Comparison of ENCODE assay signal across 14 cellular contexts in genomic region chr4:163395758-163396157, GRCh38. TPM values are rescaled to one million over a fixed set of nuclear protein-coding genes. Genes with fewer than 3 reads are reported as not detected.
DNase-seq lines count a peak whose midpoint lies in the region; ATAC-seq, FAIRE-seq and TF ChIP-seq lines count a peak whose summit lies in the region.
"Had no signal": no experiment of that assay in that cellular context is flagged by ENCODE, and none has a peak within 500 bp of the region (broad histone marks: within the 10 kb centered on the region; RNA-seq: fewer than 3 reads in every experiment).

No MANE protein-coding gene starts in this region.

- no peak for TF ChIP-seq CTCF in CD8-positive, alpha-beta T cell (IDR thresholded peaks at IDR 0.05)
- no peak for TF ChIP-seq CTCF in astrocyte (IDR thresholded peaks at IDR 0.05; ENCODE audit: insufficient read depth, low read depth, low read length)

- no peak overlapping the region for H3K27ac Mint-ChIP-seq in CD8-positive, alpha-beta T cell
- H3K27ac Mint-ChIP-seq in astrocyte (ENCODE audit: unreplicated experiment): peak overlapping the region; percentile 77
- H3K27ac Mint-ChIP-seq: immature natural killer cell had no signal

- CTCF ChIA-PET in CD8-positive, alpha-beta T cell (lab: Charles Lee): no interaction called here

- DNase-seq in CD8-positive, alpha-beta T cell: no peak
- peak; percentile 21 for DNase-seq in LHCN-M2 (ENCODE audit: low read depth)
- no peak for DNase-seq in astrocyte (ENCODE audit: low read depth)
- no peak for DNase-seq in stimulated activated naive CD8-positive, alpha-beta T cell treated with anti-CD3 and anti-CD28 coated beads, Interleukin-15, Interleukin-2, amounts not matched to agents 100 U/mL and 50 U/mL, for 24 hours
- no peak for DNase-seq in DMS 273 treated with DMSO at 0.1 percent for 48 hours (lab: John Stamatoyannopoulos, UW)
- DNase-seq: activated T-cell treated with anti-CD3 and anti-CD28 coated beads, Interleukin-2, amount 50 U/mL, for 48 hours; DMS153; esophagus squamous epithelium; immature natural killer cell; KG1 had no signal

- no peaks in the 10 kb centered on the region for H3K36me3 Mint-ChIP-seq in CD8-positive, alpha-beta T cell
- no peaks in the 10 kb centered on the region for H3K36me3 Mint-ChIP-seq in astrocyte (ENCODE audit: low read depth, unreplicated experiment)
- H3K36me3 Mint-ChIP-seq: immature natural killer cell had no signal

- no peak overlapping the region for H3K9ac ChIP-seq in astrocyte (ENCODE audit: low read length)

- intact Hi-C loops in CD8-positive, alpha-beta T cell (cut with DNase I, micrococcal nuclease): no loop called here

- H3K36me3 ChIP-seq in CD8-positive, alpha-beta T cell (ENCODE audit: insufficient read depth, low read length): no peaks in the 10 kb centered on the region
- H3K36me3 ChIP-seq in astrocyte (ENCODE audit: insufficient read depth, low read length) (no peaks in the 10 kb centered on the region), muscle layer of duodenum (ENCODE audit: control insufficient read depth in 1 of 2, insufficient read depth in 2 of 2, low read length in 2 of 2) (no peaks in the 10 kb centered on the region)
- H3K36me3 ChIP-seq: cardiac muscle cell, esophagus squamous epithelium had no signal

- no peak overlapping the region for H3K4me3 ChIP-seq in CD8-positive, alpha-beta T cell (ENCODE audit: low read depth, low read length)
- H3K4me3 ChIP-seq in astrocyte (ENCODE audit: insufficient read depth, low read depth, low read length) (no peak overlapping the region), muscle layer of duodenum (ENCODE audit: low read depth in 1 of 2, low read length in 2 of 2) (peak overlapping the region; percentile 1 to 5)
- H3K4me3 ChIP-seq: cardiac muscle cell had no signal

- no peak overlapping the region for H2AFZ ChIP-seq in astrocyte (ENCODE audit: low read depth, low read length)

- FAIRE-seq in astrocyte (lab: Jason Lieb, UNC): no peak
- FAIRE-seq: GM18507 had no signal

- no peaks in the 10 kb centered on the region for H3K9me3 Mint-ChIP-seq in CD8-positive, alpha-beta T cell
- H3K9me3 Mint-ChIP-seq in astrocyte (ENCODE audit: unreplicated experiment): peaks cover 4% of the 10 kb centered on the region

- no peak for ATAC-seq in CD8-positive, alpha-beta T cell
- no peak for ATAC-seq in HG02852 (IDR thresholded peaks at IDR 0.05; ENCODE audit: unreplicated experiment)
- ATAC-seq in stimulated activated naive CD8-positive, alpha-beta T cell treated with anti-CD3 and anti-CD28 coated beads, Interleukin-15, Interleukin-2, amounts not matched to agents 100 U/mL and 50 U/mL, for 24 hours: no peak

- no peaks in the 10 kb centered on the region for H3K4me1 ChIP-seq in CD8-positive, alpha-beta T cell (ENCODE audit: insufficient read depth, low read length)
- H3K4me1 ChIP-seq in astrocyte (ENCODE audit: insufficient read depth, low read length): no peaks in the 10 kb centered on the region
- no peaks in the 10 kb centered on the region for H3K4me1 ChIP-seq in muscle layer of duodenum (ENCODE audit: control insufficient read depth in 1 of 2, insufficient read depth in 2 of 2, low read length in 2 of 2)
- H3K4me1 ChIP-seq: esophagus squamous epithelium had no signal

- POLR2A ChIA-PET in CD8-positive, alpha-beta T cell (lab: Charles Lee): no interaction called here

- no peaks in the 10 kb centered on the region for H3K27me3 ChIP-seq in CD8-positive, alpha-beta T cell (ENCODE audit: insufficient read depth, low read length)
- H3K27me3 ChIP-seq in astrocyte (ENCODE audit: insufficient read depth, low read length): no peaks in the 10 kb centered on the region
- H3K27me3 ChIP-seq in muscle layer of duodenum (ENCODE audit: low read depth, low read length): no peaks in the 10 kb centered on the region
- H3K27me3 ChIP-seq: cardiac muscle cell, esophagus squamous epithelium had no signal

- no peaks in the 10 kb centered on the region for H3K79me2 ChIP-seq in astrocyte (ENCODE audit: insufficient read depth, low read length)

- H3K4me2 ChIP-seq in astrocyte (ENCODE audit: low read length): no peak overlapping the region

- H3K4me1 Mint-ChIP-seq in CD8-positive, alpha-beta T cell (ENCODE audit: low read depth): no peaks in the 10 kb centered on the region
- peaks cover 14% of the 10 kb centered on the region for H3K4me1 Mint-ChIP-seq in astrocyte (ENCODE audit: low read depth, unreplicated experiment)
- H3K4me1 Mint-ChIP-seq: immature natural killer cell had no signal

- no peaks in the 10 kb centered on the region for H4K20me1 ChIP-seq in astrocyte (ENCODE audit: insufficient read depth, low read length)

- H3K27ac ChIP-seq in CD8-positive, alpha-beta T cell (ENCODE audit: low read depth, low read length): no peak overlapping the region
- H3K27ac ChIP-seq in astrocyte (ENCODE audit: low read depth, low read length) (no peak overlapping the region), muscle layer of duodenum (ENCODE audit: low read length) (no peak overlapping the region)
- H3K27ac ChIP-seq: cardiac muscle cell, esophagus squamous epithelium had no signal

- H3K27me3 Mint-ChIP-seq in CD8-positive, alpha-beta T cell (ENCODE audit: low read depth): peaks cover 7% of the 10 kb centered on the region
- no peaks in the 10 kb centered on the region for H3K27me3 Mint-ChIP-seq in astrocyte (ENCODE audit: low read depth, unreplicated experiment)

- H3K4me3 Mint-ChIP-seq in CD8-positive, alpha-beta T cell: peak overlapping the region; percentile 2
- no peak overlapping the region for H3K4me3 Mint-ChIP-seq in astrocyte (ENCODE audit: unreplicated experiment)

- no peaks in the 10 kb centered on the region for H3K9me3 ChIP-seq in CD8-positive, alpha-beta T cell (ENCODE audit: low read length)
- H3K9me3 ChIP-seq in astrocyte (ENCODE audit: insufficient read depth, low read depth, low read length) (no peaks in the 10 kb centered on the region), muscle layer of duodenum (ENCODE audit: control insufficient read depth in 1 of 2, low read length in 2 of 2) (no peaks in the 10 kb centered on the region)
- H3K9me3 ChIP-seq: esophagus squamous epithelium had no signal

RNA-seq across cellular contexts. Expression of gene NPY5R, which starts 52.1 kb away (rescaled TPM):
- total RNA-seq in CD8-positive, alpha-beta T cell: not detected
- total RNA-seq in LHCN-M2 (2014; rRNA removed) (not detected in 2 replicates), astrocyte (not detected in 2 replicates)
- polyA plus RNA-seq in LHCN-M2 (2012): not detected
- polyA plus RNA-seq: immature natural killer cell had no signal

Comparison
In these comparisons a context has a peak if more than half of its experiments do, and no peak if none do; other contexts are left out.
1. H3K4me3 ChIP-seq: peak in muscle layer of duodenum (2 of 2); none in CD8-positive, alpha-beta T cell (single experiment) and astrocyte (single experiment).